24 cellular contexts compared by ENCODE assay signal in the genomic region with DNA sequence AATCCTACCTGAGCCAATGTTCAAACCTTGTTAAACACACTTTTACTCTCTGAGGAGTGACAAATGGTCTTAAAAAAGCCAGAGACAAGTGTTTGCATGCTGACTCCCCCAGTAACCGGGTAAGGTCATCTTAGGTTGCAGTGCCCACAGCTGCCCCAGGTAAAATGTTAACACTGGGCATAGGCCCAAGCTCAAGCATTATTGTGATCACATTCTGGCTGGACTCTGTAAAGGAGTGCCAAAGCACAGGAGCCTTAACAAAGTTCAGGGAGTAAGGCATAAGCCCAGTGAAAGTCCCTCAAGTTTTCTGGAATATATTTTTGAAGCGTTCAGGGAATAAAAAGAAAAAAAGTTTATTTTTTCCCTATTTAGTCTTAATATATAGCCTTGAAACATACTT. TPM values are rescaled to one million over a fixed set of nuclear protein-coding genes. Genes with fewer than 3 reads are reported as not detected.
"Had no signal": no experiment of that assay in that cellular context is flagged by ENCODE, and none has a peak within 500 bp of the region (broad histone marks: within the 10 kb centered on the region; RNA-seq: fewer than 3 reads in every experiment).

No MANE protein-coding gene starts in this region.

- H3K27ac ChIP-seq: dorsolateral prefrontal cortex, skin epidermis, tibial artery, upper lobe of left lung, vagina had no signal

- H3K4me3 Mint-ChIP-seq: central memory CD8-positive, alpha-beta T cell; natural killer cell; neural crest cell; stimulated activated naive B cell treated with anti-CD40 and anti-IgM and Interleukin-4, amounts not matched to agents 10 μg/mL and 1 μg/mL and 100 μg/mL, for 72 hours had no signal

- ATAC-seq: mucosa of descending colon; natural killer cell; sciatic nerve; stimulated activated naive B cell treated with anti-CD40 and anti-IgM and Interleukin-4, amounts not matched to agents 10 μg/mL and 1 μg/mL and 100 μg/mL, for 72 hours had no signal

- FAIRE-seq: islet of Langerhans had no signal

- DNase-seq: cortex of kidney; dorsolateral prefrontal cortex; effector CD8-positive, alpha-beta T cell; foreskin melanocyte; head of caudate nucleus; hypothalamus; mammary epithelial cell; mucosa of descending colon; natural killer cell; stimulated activated CD4-positive, alpha-beta T cell treated with anti-CD3 and anti-CD28 coated beads, Interleukin-2, amount 100 ng/mL, for 24 hours; stimulated activated CD4-positive, alpha-beta T cell treated with anti-CD3 and anti-CD28 coated beads, Interleukin-4, amount 100 ng/mL, for 4 hours; stimulated activated naive B cell treated with anti-CD40 and anti-IgM and Interleukin-4, amounts not matched to agents 10 μg/mL and 1 μg/mL and 100 μg/mL, for 72 hours; tibial artery had no signal

- H3K27ac Mint-ChIP-seq: natural killer cell; stimulated activated naive B cell treated with anti-CD40 and anti-IgM and Interleukin-4, amounts not matched to agents 10 μg/mL and 1 μg/mL and 100 μg/mL, for 72 hours had no signal

- H3K4me1 Mint-ChIP-seq: central memory CD8-positive, alpha-beta T cell had no signal

- H3K4me1 ChIP-seq: tibial artery, vagina had no signal

- H3K4me3 ChIP-seq: dorsolateral prefrontal cortex, mucosa of descending colon, skin epidermis, tibial artery, upper lobe of left lung, vagina had no signal

- H3K36me3 ChIP-seq: tibial artery, upper lobe of left lung, vagina had no signal

- H3K27me3 ChIP-seq: tibial artery, upper lobe of left lung, vagina had no signal

RNA-seq across cellular contexts. Expression of gene EDDM3A, which starts 8.6 kb away (rescaled TPM):
- total RNA-seq: dorsolateral prefrontal cortex, lower leg skin, mammary epithelial cell, mucosa of descending colon, natural killer cell, neural crest cell, osteocyte, posterior vena cava, sciatic nerve, upper lobe of left lung, vagina had no signal
- polyA plus RNA-seq: esophagus, mammary epithelial cell had no signal

RNA-seq across cellular contexts. Expression of gene EDDM3B, which starts 13.9 kb away (rescaled TPM):
- total RNA-seq: dorsolateral prefrontal cortex, lower leg skin, mammary epithelial cell, mucosa of descending colon, natural killer cell, neural crest cell, osteocyte, posterior vena cava, sciatic nerve, upper lobe of left lung, vagina had no signal
- polyA plus RNA-seq: esophagus, mammary epithelial cell had no signal

RNA-seq across cellular contexts. Expression of gene RNASE6, which starts 26.8 kb away (rescaled TPM):
- total RNA-seq: mammary epithelial cell, osteocyte had no signal
- polyA plus RNA-seq: mammary epithelial cell had no signal

RNA-seq across cellular contexts. Expression of gene RNASE1, which starts 48.3 kb away (rescaled TPM):
- total RNA-seq: mammary epithelial cell, natural killer cell, osteocyte had no signal
- polyA plus RNA-seq: mammary epithelial cell had no signal
